Comparison of ENCODE assay signal across 1 cellular context in the genomic region with DNA sequence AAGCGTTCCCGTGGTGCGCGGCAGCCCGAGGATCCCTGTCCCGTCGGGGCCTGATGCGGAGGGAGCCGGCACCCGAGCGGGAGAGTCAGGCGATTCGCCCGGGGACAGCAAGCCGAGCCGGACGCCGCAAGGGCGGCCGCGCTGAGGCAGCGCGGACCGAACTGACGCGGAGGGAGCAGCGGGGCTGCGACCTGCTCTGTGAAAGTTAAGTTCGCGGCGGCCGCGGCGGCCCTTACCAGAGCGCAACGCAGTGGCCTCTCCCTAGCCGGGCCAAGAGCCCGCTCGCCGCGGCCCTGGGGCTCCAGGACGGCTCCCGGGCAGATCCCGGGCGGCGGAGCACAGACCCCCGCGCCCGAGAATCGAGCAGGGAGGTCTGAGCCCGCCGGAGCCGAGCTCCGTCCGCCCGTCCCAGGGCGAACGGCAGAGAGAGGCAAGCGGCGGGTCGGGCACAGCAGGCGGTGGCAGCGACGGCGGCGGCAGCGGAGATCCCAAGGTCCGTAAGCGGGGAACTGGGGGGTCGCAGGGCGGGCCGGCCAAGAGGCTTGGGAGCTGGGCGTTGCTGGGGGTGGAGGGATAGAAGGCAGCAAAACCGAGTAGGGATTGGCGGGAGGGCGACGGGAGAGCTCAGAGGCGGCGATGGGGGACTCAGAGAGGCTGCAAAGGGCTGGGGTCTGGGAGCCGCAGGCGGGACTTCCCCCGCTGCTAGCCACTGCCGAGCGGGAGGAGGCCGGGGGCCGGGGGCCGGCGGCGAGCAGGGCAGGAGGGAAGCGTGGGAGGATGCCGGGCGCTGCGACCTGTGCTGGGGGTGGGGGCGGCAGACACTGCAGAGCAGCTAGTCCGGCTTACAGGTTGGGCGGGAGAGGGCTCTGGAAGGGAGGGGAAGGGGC.
TF ChIP-seq lines count a peak whose summit lies in the region.

No MANE protein-coding gene starts in this region.

TF ChIP-seq in endothelial cell of umbilical vein, 7 proteins besides CTCF, POLR2A, EP300 and RAD21 (continued from another document):
- TF ChIP-seq MYC (IDR thresholded peaks at IDR 0.05; ENCODE audit: low read depth, low read length) (no peak), POLR2AphosphoS5 (IDR thresholded peaks at IDR 0.05; ENCODE audit: insufficient read depth, low read depth, low read length) (no peak), EZH2 (IDR thresholded peaks at IDR 0.05; ENCODE audit: borderline replicate concordance, low read depth, low read length, severe bottlenecking) (peak; percentile 54)
